In the genomic region with DNA sequence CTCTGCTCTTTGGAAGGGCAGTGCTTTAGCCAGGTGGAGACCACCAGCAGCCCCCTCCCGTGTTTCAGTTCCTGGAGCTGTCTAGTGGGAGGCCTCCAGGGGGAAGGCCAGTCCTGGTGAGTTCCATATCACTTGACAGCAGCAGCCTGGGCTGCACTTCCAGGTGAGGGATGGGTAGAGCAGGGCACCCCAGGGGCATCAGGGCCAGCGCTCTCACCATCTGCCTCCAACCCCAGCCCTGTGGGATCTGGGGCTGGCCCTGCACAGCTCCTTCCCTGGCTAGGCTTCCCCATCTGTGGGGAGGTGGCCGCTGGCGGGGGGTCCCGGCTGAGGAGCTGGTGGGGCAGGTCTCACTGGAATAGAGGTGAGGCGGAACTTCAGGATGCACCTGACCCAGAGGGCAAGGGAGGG, we compare ENCODE assay signal across 24 cellular contexts.
DNase-seq lines count a peak whose midpoint lies in the region; ATAC-seq and TF ChIP-seq lines count a peak whose summit lies in the region.
"Had no signal": no experiment of that assay in that cellular context is flagged by ENCODE, and none has a peak within 500 bp of the region (broad histone marks: within the 10 kb centered on the region; RNA-seq: fewer than 3 reads in every experiment).

No MANE protein-coding gene starts in this region.

- BruUV-seq in A673 (replicated peaks; lab: Mats Ljungman, UMichigan) (no TSS peak), Caco-2 (replicated peaks; lab: Mats Ljungman, UMichigan) (no TSS peak)

- H3K36me3 ChIP-seq in osteoblast (ENCODE audit: insufficient read depth, low read length) (no peaks in the 10 kb centered on the region), A673 (ENCODE audit: insufficient read depth, low read length, poor library complexity, severe bottlenecking) (no peaks in the 10 kb centered on the region), Caco-2 (ENCODE audit: control insufficient read depth, insufficient read depth, low read length) (no peaks in the 10 kb centered on the region; the same call in 1 of the 2 replicates)
- H3K36me3 ChIP-seq: HAP-1, MG63, SJSA1 had no signal

- no peak overlapping the region for H3K4me3 Mint-ChIP-seq in activated CD8-positive, alpha-beta memory T cell treated with anti-CD3 and anti-CD28 coated beads, Interleukin-2, amount 10 ng/mL, durations not matched to agents 7 days and 5 days
- no peak overlapping the region for H3K4me3 Mint-ChIP-seq in Caco-2 (ENCODE audit: unreplicated experiment)
- H3K4me3 Mint-ChIP-seq: CD4-positive, alpha-beta T cell; GM23338; HFFc6 had no signal

- POLR2A ChIA-PET in A673 (lab: Charles Lee; ENCODE audit: low non-redundant PET) (no interaction called here), Caco-2 (lab: Charles Lee) (no interaction called here)

- H3K27ac Mint-ChIP-seq in activated CD8-positive, alpha-beta memory T cell treated with anti-CD3 and anti-CD28 coated beads, Interleukin-2, amount 10 ng/mL, durations not matched to agents 7 days and 5 days, result no peak overlapping the region
- H3K27ac Mint-ChIP-seq in Caco-2 (ENCODE audit: unreplicated experiment), result no peak overlapping the region
- H3K27ac Mint-ChIP-seq: CD4-positive, alpha-beta T cell; GM23338; HFFc6 had no signal

- no peak overlapping the region for H3K4me2 ChIP-seq in osteoblast (ENCODE audit: insufficient read depth, low read length)
- H3K4me2 ChIP-seq: BLaER1, GM23338, PC-9 had no signal

- peaks cover 1% of the 10 kb centered on the region for H3K36me3 Mint-ChIP-seq in activated CD8-positive, alpha-beta memory T cell treated with anti-CD3 and anti-CD28 coated beads, Interleukin-2, amount 10 ng/mL, durations not matched to agents 7 days and 5 days
- peaks cover 9% of the 10 kb centered on the region for H3K36me3 Mint-ChIP-seq in Caco-2 (ENCODE audit: insufficient read depth, unreplicated experiment)

- H3K79me2 ChIP-seq in osteoblast (ENCODE audit: insufficient read depth, low read length), result no peaks in the 10 kb centered on the region

- intact Hi-C loops in A673 (cut with micrococcal nuclease; ENCODE audit: unreplicated experiment), result no loop called here
- intact Hi-C loops in Caco-2 (cut with micrococcal nuclease; ENCODE audit: unreplicated experiment), result no loop called here

- no peak overlapping the region for H3K27ac ChIP-seq in osteoblast (ENCODE audit: low read depth, low read length)
- H3K27ac ChIP-seq in A673 (ENCODE audit: low read depth, low read length, poor library complexity, severe bottlenecking), result no peak overlapping the region
- H3K27ac ChIP-seq: BLaER1, PC-9, SJSA1 had no signal

- H3K4me1 ChIP-seq in osteoblast (ENCODE audit: insufficient read depth, low read length) (no peaks in the 10 kb centered on the region), A673 (ENCODE audit: insufficient read depth, low read length, poor library complexity, severe bottlenecking) (no peaks in the 10 kb centered on the region), Caco-2 (no peaks in the 10 kb centered on the region)
- H3K4me1 ChIP-seq: HAP-1, SJSA1 had no signal

- no peak overlapping the region for H3K4me3 ChIP-seq in osteoblast (ENCODE audit: insufficient read depth, low read length)
- no peak overlapping the region for H3K4me3 ChIP-seq in A673 (ENCODE audit: low read depth, low read length, poor library complexity, severe bottlenecking)
- H3K4me3 ChIP-seq in Caco-2 (ENCODE audit: low read depth, low read length), result no peak overlapping the region
- H3K4me3 ChIP-seq: BLaER1, GM12878, GM23338, HAP-1, MG63, PC-9, SJSA1 had no signal

- CTCF ChIA-PET in activated CD8-positive, alpha-beta memory T cell treated with anti-CD3 and anti-CD28 coated beads, Interleukin-2, amount 10 ng/mL, durations not matched to agents 7 days and 5 days (lab: Charles Lee), result interaction anchor here (1.1 kb wide), 1 partner anchor 12 kb away, joined by 4 read pairs; no protein-coding TSS in a partner anchor
- CTCF ChIA-PET in A673 (lab: Charles Lee) (no interaction called here), Caco-2 (lab: Charles Lee) (no interaction called here)

- no peaks in the 10 kb centered on the region for H3K27me3 ChIP-seq in osteoblast (ENCODE audit: insufficient read depth, low read length)
- no peaks in the 10 kb centered on the region for H3K27me3 ChIP-seq in A673 (replicated peaks; ENCODE audit: insufficient read depth, low read depth, low read length, poor library complexity)
- no peaks in the 10 kb centered on the region for H3K27me3 ChIP-seq in Caco-2 (replicated peaks; ENCODE audit: control insufficient read depth, insufficient read depth, low read length)
- H3K27me3 ChIP-seq: BLaER1, MG63, SJSA1 had no signal

- TF ChIP-seq CTCF in osteoblast (IDR thresholded peaks at IDR 0.05; ENCODE audit: extremely low read depth, low read depth, low read length) (no peak), A673 (conservative IDR thresholded peaks at IDR 0.05; ENCODE audit: low read depth, low read length) (no peak), Caco-2 (IDR thresholded peaks at IDR 0.05; ENCODE audit: insufficient read depth in 1 of 2, low read depth in 1 of 2, low read length in 1 of 2, severe bottlenecking in 1 of 2, unreplicated experiment in 1 of 2) (no peak)

- no peak overlapping the region for H2AFZ ChIP-seq in osteoblast (ENCODE audit: low read length)
- H2AFZ ChIP-seq: GM23338, PC-9 had no signal

- no peaks in the 10 kb centered on the region for H4K20me1 ChIP-seq in osteoblast (ENCODE audit: insufficient read depth, low read length)
- H4K20me1 ChIP-seq: BLaER1 had no signal

- ATAC-seq in activated CD8-positive, alpha-beta memory T cell treated with anti-CD3 and anti-CD28 coated beads, Interleukin-2, amount 10 ng/mL, durations not matched to agents 7 days and 5 days, result no peak
- ATAC-seq: GM12878, GM23338 had no signal

- H3K9me3 ChIP-seq in osteoblast (ENCODE audit: low read depth, low read length) (no peaks in the 10 kb centered on the region), A673 (ENCODE audit: low read depth, low read length, poor library complexity, severe bottlenecking) (no peaks in the 10 kb centered on the region), Caco-2 (no peaks in the 10 kb centered on the region)
- H3K9me3 ChIP-seq: BLaER1, HAP-1, MG63, SJSA1 had no signal

- peak; percentile 18 for DNase-seq in activated CD8-positive, alpha-beta memory T cell treated with anti-CD3 and anti-CD28 coated beads, Interleukin-2, amount 50 U/mL, for 48 hours
- DNase-seq in activated CD8-positive, alpha-beta memory T cell treated with anti-CD3 and anti-CD28 coated beads, Interleukin-2, amount 10 ng/mL, durations not matched to agents 7 days and 5 days, result no peak
- DNase-seq in erythroblast (lab: John Stamatoyannopoulos, UW), result no peak
- DNase-seq in osteoblast (ENCODE audit: insufficient read length, low spot score, missing footprints), result peak; percentile 56
- no peak for DNase-seq in A673 (ENCODE audit: low spot score)
- no peak for DNase-seq in Caco-2
- DNase-seq in foreskin melanocyte, result no peak
- DNase-seq: 8988T; CD4-positive, alpha-beta T cell; HFFc6; KG1; MG63; NCI-H1694; NCI-H2029 treated with DMSO at 0.1 percent for 48 hours; NCI-H2227 treated with DMSO at 0.1 percent for 48 hours; NCI-H526 treated with DMSO at 0.1 percent for 48 hours; PC-9; Right ventricle myocardium superior; RPMI8226 had no signal

- peaks cover under 1% of the 10 kb centered on the region for H3K4me1 Mint-ChIP-seq in activated CD8-positive, alpha-beta memory T cell treated with anti-CD3 and anti-CD28 coated beads, Interleukin-2, amount 10 ng/mL, durations not matched to agents 7 days and 5 days
- H3K4me1 Mint-ChIP-seq in Caco-2 (ENCODE audit: low read depth, unreplicated experiment), result no peaks in the 10 kb centered on the region
- H3K4me1 Mint-ChIP-seq: GM23338 had no signal

- H3K27me3 Mint-ChIP-seq in activated CD8-positive, alpha-beta memory T cell treated with anti-CD3 and anti-CD28 coated beads, Interleukin-2, amount 10 ng/mL, durations not matched to agents 7 days and 5 days, result no peaks in the 10 kb centered on the region
- H3K27me3 Mint-ChIP-seq in Caco-2 (ENCODE audit: insufficient read depth, unreplicated experiment), result no peaks in the 10 kb centered on the region
- H3K27me3 Mint-ChIP-seq: CD4-positive, alpha-beta T cell had no signal

- peak; percentile 51 for TF ChIP-seq POLR2A in erythroblast (IDR thresholded peaks at IDR 0.05; ENCODE audit: low read length)

- no peaks in the 10 kb centered on the region for H3K9me3 Mint-ChIP-seq in activated CD8-positive, alpha-beta memory T cell treated with anti-CD3 and anti-CD28 coated beads, Interleukin-2, amount 10 ng/mL, durations not matched to agents 7 days and 5 days (ENCODE audit: low read depth)
- H3K9me3 Mint-ChIP-seq in Caco-2 (ENCODE audit: unreplicated experiment), result no peaks in the 10 kb centered on the region
- H3K9me3 Mint-ChIP-seq: CD4-positive, alpha-beta T cell; GM23338; HFFc6 had no signal

Comparison
In these comparisons a context has a peak if more than half of its experiments do, and no peak if none do; other contexts are left out.
1. DNase-seq: peak in activated CD8-positive, alpha-beta memory T cell treated with anti-CD3 and anti-CD28 coated beads, Interleukin-2, amount 50 U/mL, for 48 hours (single experiment) and osteoblast (single experiment); none in activated CD8-positive, alpha-beta memory T cell treated with anti-CD3 and anti-CD28 coated beads, Interleukin-2, amount 10 ng/mL, durations not matched to agents 7 days and 5 days (single experiment), erythroblast (0 of 2), A673 (single experiment), Caco-2 (0 of 2) and foreskin melanocyte (single experiment).